Comparison of ENCODE assay signal across 25 cellular contexts in genomic region chr12:127657036-127657435, GRCh38.
"Had no signal": no experiment of that assay in that cellular context is flagged by ENCODE, and none has a peak within 500 bp of the region (broad histone marks: within the 10 kb centered on the region; RNA-seq: fewer than 3 reads in every experiment).

No MANE protein-coding gene starts in this region.

- DNase-seq: activated CD4-positive, alpha-beta T cell treated with anti-CD3 and anti-CD28 coated beads, Interleukin-2, amount 10 ng/mL, durations not matched to agents 7 days and 5 days; activated CD4-positive, CD25-positive, alpha-beta regulatory T cell treated with anti-CD3 and anti-CD28 coated beads, Interleukin-2, amount 50 U/mL, for 72 hours; activated CD8-positive, alpha-beta T cell treated with anti-CD3 and anti-CD28 coated beads for 36 hours; activated T-cell treated with anti-CD3 and anti-CD28 coated beads, Interleukin-2, amount 50 U/mL, for 1 hour; aorta; brain microvascular endothelial cell; caudate nucleus; effector CD4-positive, alpha-beta T cell; gastrocnemius medialis; head of caudate nucleus; left ventricle myocardium superior; mammary epithelial cell; naive thymus-derived CD8-positive, alpha-beta T cell; stimulated activated CD4-positive, alpha-beta T cell treated with anti-CD3 and anti-CD28 coated beads, Interleukin-4, amount 100 ng/mL, for 1 hour; stimulated activated naive CD4-positive, alpha-beta T cell; testis; trophoblast cell; WERI-Rb-1 had no signal

- H3K4me3 Mint-ChIP-seq: activated CD4-positive, alpha-beta T cell treated with anti-CD3 and anti-CD28 coated beads, Interleukin-2, amount 10 ng/mL, durations not matched to agents 7 days and 5 days; activated CD8-positive, alpha-beta T cell treated with anti-CD3 and anti-CD28 coated beads for 36 hours; dendritic cell treated with granulocyte-macrophage colony-stimulating factor and Interleukin-4, amounts not matched to agents 40 ng/mL and 50 ng/mL, for 4 days; mesothelial cell of epicardium; naive thymus-derived CD8-positive, alpha-beta T cell; neural progenitor cell; T-helper 2 cell treated with Interferon-gamma antibody and Interleukin-4, amounts not matched to agents 5 μg/mL and 100 μg/mL, for 36 hours had no signal

- H3K27me3 Mint-ChIP-seq: activated CD4-positive, alpha-beta T cell treated with anti-CD3 and anti-CD28 coated beads, Interleukin-2, amount 10 ng/mL, durations not matched to agents 7 days and 5 days; dendritic cell treated with granulocyte-macrophage colony-stimulating factor and Interleukin-4, amounts not matched to agents 40 ng/mL and 50 ng/mL, for 4 days; naive thymus-derived CD8-positive, alpha-beta T cell had no signal

- H3K4me1 Mint-ChIP-seq: activated CD4-positive, alpha-beta T cell treated with anti-CD3 and anti-CD28 coated beads, Interleukin-2, amount 10 ng/mL, durations not matched to agents 7 days and 5 days; mesothelial cell of epicardium; naive thymus-derived CD8-positive, alpha-beta T cell; neural progenitor cell had no signal

- ATAC-seq: activated CD8-positive, alpha-beta T cell treated with anti-CD3 and anti-CD28 coated beads for 36 hours; activated naive CD4-positive, alpha-beta T cell treated with anti-CD3 and anti-CD28 coated beads, Interleukin-2, amount 50 U/mL, for 72 hours; gastrocnemius medialis; left ventricle myocardium superior; naive thymus-derived CD8-positive, alpha-beta T cell; sciatic nerve had no signal

- H3K9me3 Mint-ChIP-seq: mesothelial cell of epicardium; T-helper 2 cell treated with Interferon-gamma antibody and Interleukin-4, amounts not matched to agents 5 μg/mL and 100 μg/mL, for 36 hours had no signal

- H3K36me3 Mint-ChIP-seq: mesothelial cell of epicardium; naive thymus-derived CD8-positive, alpha-beta T cell; neural progenitor cell had no signal

- H3K27ac Mint-ChIP-seq: activated CD4-positive, alpha-beta T cell treated with anti-CD3 and anti-CD28 coated beads, Interleukin-2, amount 10 ng/mL, durations not matched to agents 7 days and 5 days; activated CD8-positive, alpha-beta T cell treated with anti-CD3 and anti-CD28 coated beads for 36 hours; activated naive CD4-positive, alpha-beta T cell treated with anti-CD3 and anti-CD28 coated beads, Interleukin-2, amount 50 U/mL, for 72 hours; dendritic cell treated with granulocyte-macrophage colony-stimulating factor and Interleukin-4, amounts not matched to agents 40 ng/mL and 50 ng/mL, for 4 days; mesothelial cell of epicardium; naive thymus-derived CD8-positive, alpha-beta T cell; neural progenitor cell; T-helper 2 cell treated with Interferon-gamma antibody and Interleukin-4, amounts not matched to agents 5 μg/mL and 100 μg/mL, for 36 hours had no signal

- H3K4me3 ChIP-seq: gastrocnemius medialis, neural progenitor cell, smooth muscle cell, testis had no signal
